Comparison of ENCODE assay signal across 1 cellular context in the genomic region with DNA sequence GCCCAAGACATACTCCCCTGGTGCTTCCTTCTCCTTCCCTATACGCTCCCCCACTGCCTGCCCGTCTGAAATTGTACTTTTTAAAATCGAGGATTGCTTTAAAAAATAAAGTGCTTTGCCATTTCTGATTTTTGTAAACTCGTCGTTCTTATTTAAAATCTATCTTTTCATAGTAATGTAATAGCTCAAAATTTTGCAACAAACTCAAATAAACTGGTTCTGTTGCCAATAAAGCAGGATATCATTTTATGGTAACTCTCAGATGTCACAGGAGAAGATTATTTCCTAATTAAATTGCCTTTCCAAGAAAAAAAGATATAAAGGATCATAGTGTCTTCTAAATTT.
A peak's percentile ranks its signal among the peaks of the same experiment; 100 is the strongest.
TF ChIP-seq lines count a peak whose summit lies in the region.

No MANE protein-coding gene starts in this region.

TF ChIP-seq in GM12878, 131 proteins besides CTCF, POLR2A, EP300 and RAD21 (continued from another document):
- no peak for TF ChIP-seq HDAC2 (IDR thresholded peaks at IDR 0.05)
- peak; percentile 33; the same call in 1 of the 2 replicates for TF ChIP-seq NBN (IDR thresholded peaks at IDR 0.05)
- TF ChIP-seq, protein P1, sequence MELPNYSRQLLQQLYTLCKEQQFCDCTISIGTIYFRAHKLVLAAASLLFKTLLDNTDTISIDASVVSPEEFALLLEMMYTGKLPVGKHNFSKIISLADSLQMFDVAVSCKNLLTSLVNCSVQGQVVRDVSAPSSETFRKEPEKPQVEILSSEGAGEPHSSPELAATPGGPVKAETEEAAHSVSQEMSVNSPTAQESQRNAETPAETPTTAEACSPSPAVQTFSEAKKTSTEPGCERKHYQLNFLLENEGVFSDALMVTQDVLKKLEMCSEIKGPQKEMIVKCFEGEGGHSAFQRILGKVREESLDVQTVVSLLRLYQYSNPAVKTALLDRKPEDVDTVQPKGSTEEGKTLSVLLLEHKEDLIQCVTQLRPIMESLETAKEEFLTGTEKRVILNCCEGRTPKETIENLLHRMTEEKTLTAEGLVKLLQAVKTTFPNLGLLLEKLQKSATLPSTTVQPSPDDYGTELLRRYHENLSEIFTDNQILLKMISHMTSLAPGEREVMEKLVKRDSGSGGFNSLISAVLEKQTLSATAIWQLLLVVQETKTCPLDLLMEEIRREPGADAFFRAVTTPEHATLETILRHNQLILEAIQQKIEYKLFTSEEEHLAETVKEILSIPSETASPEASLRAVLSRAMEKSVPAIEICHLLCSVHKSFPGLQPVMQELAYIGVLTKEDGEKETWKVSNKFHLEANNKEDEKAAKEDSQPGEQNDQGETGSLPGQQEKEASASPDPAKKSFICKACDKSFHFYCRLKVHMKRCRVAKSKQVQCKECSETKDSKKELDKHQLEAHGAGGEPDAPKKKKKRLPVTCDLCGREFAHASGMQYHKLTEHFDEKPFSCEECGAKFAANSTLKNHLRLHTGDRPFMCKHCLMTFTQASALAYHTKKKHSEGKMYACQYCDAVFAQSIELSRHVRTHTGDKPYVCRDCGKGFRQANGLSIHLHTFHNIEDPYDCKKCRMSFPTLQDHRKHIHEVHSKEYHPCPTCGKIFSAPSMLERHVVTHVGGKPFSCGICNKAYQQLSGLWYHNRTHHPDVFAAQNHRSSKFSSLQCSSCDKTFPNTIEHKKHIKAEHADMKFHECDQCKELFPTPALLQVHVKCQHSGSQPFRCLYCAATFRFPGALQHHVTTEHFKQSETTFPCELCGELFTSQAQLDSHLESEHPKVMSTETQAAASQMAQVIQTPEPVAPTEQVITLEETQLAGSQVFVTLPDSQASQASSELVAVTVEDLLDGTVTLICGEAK (IDR thresholded peaks at IDR 0.05; ENCODE audit: borderline replicate concordance), result no peak; the same call in 1 of the 2 replicates
- no peak for TF ChIP-seq PAX5 (IDR thresholded peaks at IDR 0.05; ENCODE audit: borderline replicate concordance, low read depth, low read length)
- TF ChIP-seq, protein P2, sequence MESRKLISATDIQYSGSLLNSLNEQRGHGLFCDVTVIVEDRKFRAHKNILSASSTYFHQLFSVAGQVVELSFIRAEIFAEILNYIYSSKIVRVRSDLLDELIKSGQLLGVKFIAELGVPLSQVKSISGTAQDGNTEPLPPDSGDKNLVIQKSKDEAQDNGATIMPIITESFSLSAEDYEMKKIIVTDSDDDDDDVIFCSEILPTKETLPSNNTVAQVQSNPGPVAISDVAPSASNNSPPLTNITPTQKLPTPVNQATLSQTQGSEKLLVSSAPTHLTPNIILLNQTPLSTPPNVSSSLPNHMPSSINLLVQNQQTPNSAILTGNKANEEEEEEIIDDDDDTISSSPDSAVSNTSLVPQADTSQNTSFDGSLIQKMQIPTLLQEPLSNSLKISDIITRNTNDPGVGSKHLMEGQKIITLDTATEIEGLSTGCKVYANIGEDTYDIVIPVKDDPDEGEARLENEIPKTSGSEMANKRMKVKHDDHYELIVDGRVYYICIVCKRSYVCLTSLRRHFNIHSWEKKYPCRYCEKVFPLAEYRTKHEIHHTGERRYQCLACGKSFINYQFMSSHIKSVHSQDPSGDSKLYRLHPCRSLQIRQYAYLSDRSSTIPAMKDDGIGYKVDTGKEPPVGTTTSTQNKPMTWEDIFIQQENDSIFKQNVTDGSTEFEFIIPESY (IDR thresholded peaks at IDR 0.05), result no peak
- no peak for TF ChIP-seq CEBPB (IDR thresholded peaks at IDR 0.05; ENCODE audit: borderline replicate concordance in 1 of 2, low read depth in 2 of 2, low read length in 2 of 2)
- no peak for TF ChIP-seq BHLHE40 (IDR thresholded peaks at IDR 0.05; ENCODE audit: borderline replicate concordance in 1 of 2, low read depth in 2 of 2, low read length in 1 of 2)
- TF ChIP-seq SMAD5 (IDR thresholded peaks at IDR 0.05; ENCODE audit: low read depth), result no peak
- TF ChIP-seq GABPA (IDR thresholded peaks at IDR 0.05; ENCODE audit: low read depth), result no peak
- TF ChIP-seq POU2F2 (IDR thresholded peaks at IDR 0.05; ENCODE audit: borderline replicate concordance, low read depth, low read length), result no peak
- TF ChIP-seq, protein P3, sequence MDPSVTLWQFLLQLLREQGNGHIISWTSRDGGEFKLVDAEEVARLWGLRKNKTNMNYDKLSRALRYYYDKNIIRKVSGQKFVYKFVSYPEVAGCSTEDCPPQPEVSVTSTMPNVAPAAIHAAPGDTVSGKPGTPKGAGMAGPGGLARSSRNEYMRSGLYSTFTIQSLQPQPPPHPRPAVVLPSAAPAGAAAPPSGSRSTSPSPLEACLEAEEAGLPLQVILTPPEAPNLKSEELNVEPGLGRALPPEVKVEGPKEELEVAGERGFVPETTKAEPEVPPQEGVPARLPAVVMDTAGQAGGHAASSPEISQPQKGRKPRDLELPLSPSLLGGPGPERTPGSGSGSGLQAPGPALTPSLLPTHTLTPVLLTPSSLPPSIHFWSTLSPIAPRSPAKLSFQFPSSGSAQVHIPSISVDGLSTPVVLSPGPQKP (IDR thresholded peaks at IDR 0.05; ENCODE audit: low read depth, low read length), result no peak
- TF ChIP-seq KDM1A (IDR thresholded peaks at IDR 0.05; ENCODE audit: borderline replicate concordance), result no peak
- TF ChIP-seq ZNF384 (IDR thresholded peaks at IDR 0.05; ENCODE audit: borderline replicate concordance, low read depth, low read length), result no peak
- no peak for TF ChIP-seq RFX5 (IDR thresholded peaks at IDR 0.05; ENCODE audit: low read depth, low read length)
- TF ChIP-seq EZH2 (IDR thresholded peaks at IDR 0.05; ENCODE audit: borderline replicate concordance, control insufficient read depth, low read depth, low read length), result no peak
- no peak for TF ChIP-seq SUPT20H (IDR thresholded peaks at IDR 0.05; ENCODE audit: borderline replicate concordance, control insufficient read depth, low read depth, low read length)
- TF ChIP-seq HDAC6 (IDR thresholded peaks at IDR 0.05; ENCODE audit: unreplicated experiment), result no peak
- TF ChIP-seq, protein P4, sequence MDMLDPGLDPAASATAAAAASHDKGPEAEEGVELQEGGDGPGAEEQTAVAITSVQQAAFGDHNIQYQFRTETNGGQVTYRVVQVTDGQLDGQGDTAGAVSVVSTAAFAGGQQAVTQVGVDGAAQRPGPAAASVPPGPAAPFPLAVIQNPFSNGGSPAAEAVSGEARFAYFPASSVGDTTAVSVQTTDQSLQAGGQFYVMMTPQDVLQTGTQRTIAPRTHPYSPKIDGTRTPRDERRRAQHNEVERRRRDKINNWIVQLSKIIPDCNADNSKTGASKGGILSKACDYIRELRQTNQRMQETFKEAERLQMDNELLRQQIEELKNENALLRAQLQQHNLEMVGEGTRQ (IDR thresholded peaks at IDR 0.05; ENCODE audit: borderline replicate concordance, low read depth, low read length), result no peak
- TF ChIP-seq, protein P5, sequence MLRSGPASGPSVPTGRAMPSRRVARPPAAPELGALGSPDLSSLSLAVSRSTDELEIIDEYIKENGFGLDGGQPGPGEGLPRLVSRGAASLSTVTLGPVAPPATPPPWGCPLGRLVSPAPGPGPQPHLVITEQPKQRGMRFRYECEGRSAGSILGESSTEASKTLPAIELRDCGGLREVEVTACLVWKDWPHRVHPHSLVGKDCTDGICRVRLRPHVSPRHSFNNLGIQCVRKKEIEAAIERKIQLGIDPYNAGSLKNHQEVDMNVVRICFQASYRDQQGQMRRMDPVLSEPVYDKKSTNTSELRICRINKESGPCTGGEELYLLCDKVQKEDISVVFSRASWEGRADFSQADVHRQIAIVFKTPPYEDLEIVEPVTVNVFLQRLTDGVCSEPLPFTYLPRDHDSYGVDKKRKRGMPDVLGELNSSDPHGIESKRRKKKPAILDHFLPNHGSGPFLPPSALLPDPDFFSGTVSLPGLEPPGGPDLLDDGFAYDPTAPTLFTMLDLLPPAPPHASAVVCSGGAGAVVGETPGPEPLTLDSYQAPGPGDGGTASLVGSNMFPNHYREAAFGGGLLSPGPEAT (IDR thresholded peaks at IDR 0.05; ENCODE audit: low read depth), result 0 out of 2 replicates have a peak, but pooled peaks have one; percentile 39
- TF ChIP-seq RELA (IDR thresholded peaks at IDR 0.05; ENCODE audit: borderline replicate concordance, partially characterized antibody), result peak; percentile 27
- 0 out of 2 replicates have a peak, but pooled peaks have one; percentile 42 for TF ChIP-seq PAX8 (IDR thresholded peaks at IDR 0.05)
- TF ChIP-seq NFYA (IDR thresholded peaks at IDR 0.05; ENCODE audit: borderline replicate concordance, low read depth, low read length), result no peak
- no peak for TF ChIP-seq BCL11A (IDR thresholded peaks at IDR 0.05; ENCODE audit: low read depth, low read length)
- TF ChIP-seq, protein P6, sequence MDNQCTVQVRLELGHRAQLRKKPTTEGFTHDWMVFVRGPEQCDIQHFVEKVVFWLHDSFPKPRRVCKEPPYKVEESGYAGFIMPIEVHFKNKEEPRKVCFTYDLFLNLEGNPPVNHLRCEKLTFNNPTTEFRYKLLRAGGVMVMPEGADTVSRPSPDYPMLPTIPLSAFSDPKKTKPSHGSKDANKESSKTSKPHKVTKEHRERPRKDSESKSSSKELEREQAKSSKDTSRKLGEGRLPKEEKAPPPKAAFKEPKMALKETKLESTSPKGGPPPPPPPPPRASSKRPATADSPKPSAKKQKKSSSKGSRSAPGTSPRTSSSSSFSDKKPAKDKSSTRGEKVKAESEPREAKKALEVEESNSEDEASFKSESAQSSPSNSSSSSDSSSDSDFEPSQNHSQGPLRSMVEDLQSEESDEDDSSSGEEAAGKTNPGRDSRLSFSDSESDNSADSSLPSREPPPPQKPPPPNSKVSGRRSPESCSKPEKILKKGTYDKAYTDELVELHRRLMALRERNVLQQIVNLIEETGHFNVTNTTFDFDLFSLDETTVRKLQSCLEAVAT (IDR thresholded peaks at IDR 0.05), result no peak; the same call in 1 of the 2 replicates
- TF ChIP-seq RUNX3 (IDR thresholded peaks at IDR 0.05; ENCODE audit: low read length), result no peak
- TF ChIP-seq DPF2 (IDR thresholded peaks at IDR 0.05), result no peak
- TF ChIP-seq SMC3 (IDR thresholded peaks at IDR 0.05; ENCODE audit: borderline replicate concordance, low read length), result no peak
- TF ChIP-seq MYC (IDR thresholded peaks at IDR 0.05; ENCODE audit: insufficient read depth, insufficient read length, insufficient replicate concordance, low read length, severe bottlenecking), result no peak
- no peak for TF ChIP-seq EED (IDR thresholded peaks at IDR 0.05; ENCODE audit: low read depth)
- TF ChIP-seq RAD51 (IDR thresholded peaks at IDR 0.05), result peak; percentile 57; the same call in 1 of the 2 replicates
- no peak for TF ChIP-seq MTA3 (IDR thresholded peaks at IDR 0.05; ENCODE audit: borderline replicate concordance, low read length)
- TF ChIP-seq TCF12 (IDR thresholded peaks at IDR 0.05; ENCODE audit: low read depth, low read length), result no peak
- no peak for TF ChIP-seq MEF2A (IDR thresholded peaks at IDR 0.05; ENCODE audit: insufficient read depth, low read depth, low read length)
- TF ChIP-seq CHD2 (IDR thresholded peaks at IDR 0.05; ENCODE audit: borderline replicate concordance, low read depth, low read length), result no peak
